19 cellular contexts compared by ENCODE assay signal in genomic region chr16:64452446-64452845, GRCh38.
"Had no signal": no experiment of that assay in that cellular context is flagged by ENCODE, and none has a peak within 500 bp of the region (broad histone marks: within the 10 kb centered on the region; RNA-seq: fewer than 3 reads in every experiment).

No MANE protein-coding gene starts in this region.

- H3K4me3 Mint-ChIP-seq: natural killer cell treated with Interleukin-12 subunit alpha and Interleukin-12 subunit beta and Interleukin-15 and Interleukin-18, amount 100 ng/mL, for 72 hours; neural progenitor cell; stimulated activated memory B cell treated with anti-CD40 and anti-IgM and Interleukin-4, amounts not matched to agents 10 μg/mL and 1 μg/mL and 100 μg/mL, for 72 hours; stimulated activated naive CD8-positive, alpha-beta T cell treated with anti-CD3 and anti-CD28 coated beads, Interleukin-15, Interleukin-2, amounts not matched to agents 100 ng/mL and 50 ng/mL, for 24 hours had no signal

- FAIRE-seq: colon, frontal cortex, pancreas had no signal

- H3K27me3 Mint-ChIP-seq: natural killer cell treated with Interleukin-12 subunit alpha and Interleukin-12 subunit beta and Interleukin-15 and Interleukin-18, amount 100 ng/mL, for 72 hours; progenitor cell of endocrine pancreas; stimulated activated memory B cell treated with anti-CD40 and anti-IgM and Interleukin-4, amounts not matched to agents 10 μg/mL and 1 μg/mL and 100 μg/mL, for 72 hours; stimulated activated naive CD8-positive, alpha-beta T cell treated with anti-CD3 and anti-CD28 coated beads, Interleukin-15, Interleukin-2, amounts not matched to agents 100 ng/mL and 50 ng/mL, for 24 hours had no signal

- H3K9me3 ChIP-seq: esophagus squamous epithelium, heart left ventricle, pancreas, tibial artery, upper lobe of left lung, uterus had no signal

- H3K36me3 ChIP-seq: esophagus squamous epithelium, heart left ventricle, neural progenitor cell, pancreas, tibial artery, upper lobe of left lung, uterus had no signal

- H3K27ac Mint-ChIP-seq: natural killer cell treated with Interleukin-12 subunit alpha and Interleukin-12 subunit beta and Interleukin-15 and Interleukin-18, amount 100 ng/mL, for 72 hours; neural progenitor cell; progenitor cell of endocrine pancreas; stimulated activated memory B cell treated with anti-CD40 and anti-IgM and Interleukin-4, amounts not matched to agents 10 μg/mL and 1 μg/mL and 100 μg/mL, for 72 hours; stimulated activated naive CD8-positive, alpha-beta T cell treated with anti-CD3 and anti-CD28 coated beads, Interleukin-15, Interleukin-2, amounts not matched to agents 100 ng/mL and 50 ng/mL, for 24 hours had no signal

- ATAC-seq: heart left ventricle; natural killer cell treated with Interleukin-12 subunit alpha and Interleukin-12 subunit beta and Interleukin-15 and Interleukin-18, amount 100 ng/mL, for 72 hours; pancreas; right cardiac atrium; stimulated activated memory B cell treated with anti-CD40 and anti-IgM and Interleukin-4, amounts not matched to agents 10 μg/mL and 1 μg/mL and 100 μg/mL, for 72 hours had no signal

- H3K9me3 Mint-ChIP-seq: neural progenitor cell had no signal

- H3K4me2 ChIP-seq: neural progenitor cell had no signal

- H3K27ac ChIP-seq: esophagus squamous epithelium, heart left ventricle, neural progenitor cell, pancreas, tibial artery, upper lobe of left lung, uterus had no signal

- H3K27me3 ChIP-seq: esophagus squamous epithelium, heart left ventricle, neural progenitor cell, pancreas, tibial artery, upper lobe of left lung, uterus had no signal

- H2AFZ ChIP-seq: neural progenitor cell had no signal

- H3K4me1 ChIP-seq: esophagus squamous epithelium, pancreas, tibial artery, upper lobe of left lung, uterus had no signal

- H3K4me3 ChIP-seq: esophagus squamous epithelium, heart left ventricle, neural progenitor cell, pancreas, tibial artery, upper lobe of left lung, uterus had no signal

- DNase-seq: dermis blood vessel endothelial cell; esophagus squamous epithelium; hippocampal formation; midbrain; nucleus accumbens; pancreas; right cardiac atrium; stimulated activated CD4-positive, alpha-beta T cell treated with anti-CD3 and anti-CD28 coated beads, Interleukin-4, amount 100 ng/mL, for 1 hour; tibial artery; upper lobe of left lung; uterus had no signal

- H3K9ac ChIP-seq: neural progenitor cell had no signal

- H3K36me3 Mint-ChIP-seq: natural killer cell treated with Interleukin-12 subunit alpha and Interleukin-12 subunit beta and Interleukin-15 and Interleukin-18, amount 100 ng/mL, for 72 hours; neural progenitor cell; stimulated activated memory B cell treated with anti-CD40 and anti-IgM and Interleukin-4, amounts not matched to agents 10 μg/mL and 1 μg/mL and 100 μg/mL, for 72 hours had no signal

- H3K4me1 Mint-ChIP-seq: neural progenitor cell; stimulated activated memory B cell treated with anti-CD40 and anti-IgM and Interleukin-4, amounts not matched to agents 10 μg/mL and 1 μg/mL and 100 μg/mL, for 72 hours had no signal
